Comparison of ENCODE assay signal across 23 cellular contexts in the genomic region with DNA sequence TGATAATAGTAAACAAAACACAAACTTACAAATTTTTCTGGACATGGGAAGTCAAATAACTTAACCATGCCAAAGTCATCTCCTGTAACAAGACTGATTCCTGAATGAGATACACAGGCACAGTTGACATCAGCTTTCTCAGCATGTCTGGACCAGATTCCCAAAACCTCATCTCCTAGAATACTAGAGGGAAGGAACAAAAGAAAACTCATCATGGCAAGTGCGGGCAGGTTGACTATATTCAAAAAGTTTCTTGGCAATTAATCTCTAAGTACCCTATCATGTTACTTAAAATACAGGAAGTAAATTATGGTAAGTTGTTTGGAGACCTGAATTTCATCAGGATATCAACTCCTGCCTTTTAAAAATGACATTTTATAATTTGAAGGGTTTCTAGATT.
"Had no signal": no experiment of that assay in that cellular context is flagged by ENCODE, and none has a peak within 500 bp of the region (broad histone marks: within the 10 kb centered on the region; RNA-seq: fewer than 3 reads in every experiment).

No MANE protein-coding gene starts in this region.

- H3K9me3 ChIP-seq: ascending aorta, thyroid gland had no signal

- H3K4me3 Mint-ChIP-seq: activated CD4-positive, alpha-beta T cell treated with anti-CD3 and anti-CD28 coated beads, Interleukin-2, amount 10 ng/mL, durations not matched to agents 7 days and 5 days; activated CD8-positive, alpha-beta T cell treated with anti-CD3 and anti-CD28 coated beads, Interleukin-2, amount 10 ng/mL, durations not matched to agents 7 days and 5 days; activated naive CD4-positive, alpha-beta T cell treated with anti-CD3 and anti-CD28 coated beads, Interleukin-2, amount 50 U/mL, for 24 hours; activated T-cell treated with anti-CD3 and anti-CD28 coated beads, Interleukin-2, amount 50 U/mL, for 4 hours; mesothelial cell of epicardium; nephron progenitor cell had no signal

- H3K4me3 ChIP-seq: ascending aorta, lung, thyroid gland had no signal

- H3K27me3 ChIP-seq: ascending aorta, thyroid gland had no signal

- DNase-seq: activated CD4-positive, alpha-beta T cell treated with anti-CD3 and anti-CD28 coated beads, Interleukin-2, amount 10 ng/mL, durations not matched to agents 7 days and 5 days; activated CD8-positive, alpha-beta T cell treated with anti-CD3 and anti-CD28 coated beads, Interleukin-2, amount 10 ng/mL, durations not matched to agents 7 days and 5 days; activated gamma-delta T cell; activated T-cell treated with anti-CD3 and anti-CD28 coated beads, Interleukin-2, amount 50 U/mL, for 4 hours; dermis blood vessel endothelial cell; effector memory CD4-positive, alpha-beta T cell; foreskin melanocyte; glutamatergic neuron; hypothalamus; islet precursor cell; nephron progenitor cell; nucleus accumbens; posterior cingulate gyrus; retina; stimulated activated CD8-positive, alpha-beta memory T cell treated with anti-CD3 and anti-CD28 coated beads, Interleukin-4, amount 100 ng/mL, for 48 hours; stimulated activated naive CD4-positive, alpha-beta T cell treated with Interleukin-2 at 50 U/mL for 16 hours; T1000; thyroid gland had no signal

- H3K27ac ChIP-seq: ascending aorta, thyroid gland had no signal

- H3K4me1 ChIP-seq: thyroid gland had no signal

- H3K27me3 Mint-ChIP-seq: activated CD4-positive, alpha-beta T cell treated with anti-CD3 and anti-CD28 coated beads, Interleukin-2, amount 10 ng/mL, durations not matched to agents 7 days and 5 days; activated naive CD4-positive, alpha-beta T cell treated with anti-CD3 and anti-CD28 coated beads, Interleukin-2, amount 50 U/mL, for 24 hours had no signal

- H3K9me3 Mint-ChIP-seq: activated CD4-positive, alpha-beta T cell treated with anti-CD3 and anti-CD28 coated beads, Interleukin-2, amount 10 ng/mL, durations not matched to agents 7 days and 5 days; activated naive CD4-positive, alpha-beta T cell treated with anti-CD3 and anti-CD28 coated beads, Interleukin-2, amount 50 U/mL, for 24 hours; activated T-cell treated with anti-CD3 and anti-CD28 coated beads, Interleukin-2, amount 50 U/mL, for 4 hours; mesothelial cell of epicardium; nephron progenitor cell had no signal

- ATAC-seq: activated CD4-positive, CD25-positive, alpha-beta regulatory T cell treated with anti-CD3 and anti-CD28 coated beads, Interleukin-2, amount 50 U/mL, for 24 hours; activated CD8-positive, alpha-beta T cell treated with anti-CD3 and anti-CD28 coated beads, Interleukin-2, amount 10 ng/mL, durations not matched to agents 7 days and 5 days; activated T-cell treated with anti-CD3 and anti-CD28 coated beads, Interleukin-2, amount 50 U/mL, for 4 hours had no signal

- H3K27ac Mint-ChIP-seq: activated CD4-positive, alpha-beta T cell treated with anti-CD3 and anti-CD28 coated beads, Interleukin-2, amount 10 ng/mL, durations not matched to agents 7 days and 5 days; activated CD8-positive, alpha-beta T cell treated with anti-CD3 and anti-CD28 coated beads, Interleukin-2, amount 10 ng/mL, durations not matched to agents 7 days and 5 days; activated naive CD4-positive, alpha-beta T cell treated with anti-CD3 and anti-CD28 coated beads, Interleukin-2, amount 50 U/mL, for 24 hours; mesothelial cell of epicardium had no signal
